17 cellular contexts compared by ENCODE assay signal in the genomic region with DNA sequence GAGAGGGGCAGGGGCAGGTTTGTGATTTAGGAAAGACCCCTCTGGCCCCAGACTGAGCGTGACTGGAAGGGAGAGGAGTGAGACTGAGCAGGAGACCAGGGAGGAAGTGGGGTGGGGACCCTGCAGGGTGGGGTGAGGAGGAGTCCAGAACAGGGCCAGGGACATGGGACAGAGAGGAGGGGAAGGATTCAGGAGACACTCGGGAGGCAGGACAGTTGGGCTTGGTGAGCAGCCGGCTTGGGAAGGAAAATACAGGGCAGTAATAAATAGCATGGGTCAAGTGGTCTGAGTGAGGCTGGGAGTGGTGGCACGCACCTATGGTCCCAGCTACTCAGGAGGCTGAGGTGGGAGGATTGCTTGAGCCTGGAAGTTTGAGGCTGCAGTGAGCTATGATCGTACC. TPM values are rescaled to one million over a fixed set of nuclear protein-coding genes. Genes with fewer than 3 reads are reported as not detected.
DNase-seq lines count a peak whose midpoint lies in the region; ATAC-seq and TF ChIP-seq lines count a peak whose summit lies in the region.
"Had no signal": no experiment of that assay in that cellular context is flagged by ENCODE, and none has a peak within 500 bp of the region (broad histone marks: within the 10 kb centered on the region; RNA-seq: fewer than 3 reads in every experiment).

No MANE protein-coding gene starts in this region.

- H3K9me3 ChIP-seq in MM.1S (replicated peaks; ENCODE audit: insufficient read depth, low read length) (no peaks in the 10 kb centered on the region), neuronal stem cell (replicated peaks in 1 of 2; ENCODE audit: control insufficient read depth in 2 of 2, insufficient read depth in 1 of 2, low read depth in 1 of 2, low read length in 2 of 2) (no peaks in the 10 kb centered on the region)
- H3K9me3 ChIP-seq: heart right ventricle had no signal

- H3K79me2 ChIP-seq in MM.1S (ENCODE audit: low read length), result no peaks in the 10 kb centered on the region

- peaks cover 18% of the 10 kb centered on the region for H3K36me3 Mint-ChIP-seq in activated CD4-positive, alpha-beta T cell treated with anti-CD3 and anti-CD28 coated beads, Interleukin-2, amount 10 ng/mL, durations not matched to agents 24 days and 14 days (ENCODE audit: low read depth)
- no peaks in the 10 kb centered on the region for H3K36me3 Mint-ChIP-seq in brain

- no peaks in the 10 kb centered on the region for H4K20me1 ChIP-seq in MM.1S (ENCODE audit: insufficient read depth, low read length)

- H3K4me3 Mint-ChIP-seq in activated CD4-positive, alpha-beta T cell treated with anti-CD3 and anti-CD28 coated beads, Interleukin-2, amount 10 ng/mL, durations not matched to agents 24 days and 14 days, result peak overlapping the region; percentile 68
- H3K4me3 Mint-ChIP-seq in brain, result peak overlapping the region; percentile 72 to 87 (median 84)

- H3K4me3 ChIP-seq in MM.1S (ENCODE audit: low read length) (no peak overlapping the region), neuronal stem cell (ENCODE audit: low read length in 2 of 2) (no peak overlapping the region)

- intact Hi-C loops in activated CD4-positive, alpha-beta T cell treated with anti-CD3 and anti-CD28 coated beads, Interleukin-2, amount 10 ng/mL, durations not matched to agents 24 days and 14 days (cut with micrococcal nuclease), result no loop called here

- H2BK12ac ChIP-seq in neuronal stem cell (ENCODE audit: low read length), result no peak overlapping the region

- no peak overlapping the region for H2BK15ac ChIP-seq in neuronal stem cell (ENCODE audit: low read length)

- H3K14ac ChIP-seq in neuronal stem cell (ENCODE audit: low read length), result no peak overlapping the region

- no peak for ATAC-seq in left lobe of liver
- ATAC-seq: activated CD4-positive, alpha-beta T cell treated with anti-CD3 and anti-CD28 coated beads for 36 hours; left colon had no signal

- no peaks in the 10 kb centered on the region for H3K9me3 Mint-ChIP-seq in activated CD4-positive, alpha-beta T cell treated with anti-CD3 and anti-CD28 coated beads, Interleukin-2, amount 10 ng/mL, durations not matched to agents 24 days and 14 days
- H3K9me3 Mint-ChIP-seq in brain, result peaks cover 0 to 5% (median 0%) of the 10 kb centered on the region in 5 experiments
- H3K9me3 Mint-ChIP-seq: neural crest cell had no signal

- no CpG with 5 or more reads among the region's 5 CpGs for WGBS in neuronal stem cell (ENCODE audit: extremely low coverage in 2 of 2, insufficient read length in 2 of 2, insufficient replicate concordance in 1 of 2), 2 donors

- peaks cover 44% of the 10 kb centered on the region for H3K27me3 Mint-ChIP-seq in activated CD4-positive, alpha-beta T cell treated with anti-CD3 and anti-CD28 coated beads, Interleukin-2, amount 10 ng/mL, durations not matched to agents 24 days and 14 days
- H3K27me3 Mint-ChIP-seq in brain, result peaks cover 54% of the 10 kb centered on the region

- peaks cover 12% of the 10 kb centered on the region for H3K4me1 ChIP-seq in MM.1S (ENCODE audit: low read length)
- peaks cover 6 to 8% of the 10 kb centered on the region in 2 donors for H3K4me1 ChIP-seq in neuronal stem cell (ENCODE audit: control insufficient read depth in 2 of 2, insufficient read depth in 1 of 2, low read depth in 1 of 2, low read length in 2 of 2)

- no peaks in the 10 kb centered on the region for H3K9me2 ChIP-seq in MM.1S (replicated peaks; ENCODE audit: insufficient read depth, low read length)

- H3F3A ChIP-seq in MM.1S (ENCODE audit: insufficient read depth, low read length), result peaks cover 14% of the 10 kb centered on the region

- no peaks in the 10 kb centered on the region for H3K79me1 ChIP-seq in neuronal stem cell (ENCODE audit: low read depth, low read length)

- H3K4ac ChIP-seq in neuronal stem cell (ENCODE audit: low read length), result no peak overlapping the region

- H2BK5ac ChIP-seq in neuronal stem cell (ENCODE audit: low read length), result no peak overlapping the region

- no peak for TF ChIP-seq CTCF in MM.1S (IDR thresholded peaks at IDR 0.05; ENCODE audit: low read length)
- no peak for TF ChIP-seq CTCF in brain (conservative IDR thresholded peaks at IDR 0.05)

- peak overlapping the region; percentile 98; the same call in 1 of the 2 replicates for H3K4me2 ChIP-seq in MM.1S (ENCODE audit: low read depth, low read length)
- H3K4me2 ChIP-seq in neuronal stem cell (ENCODE audit: insufficient read depth, low read length, poor library complexity, severe bottlenecking), result no peak overlapping the region

- H2AFZ ChIP-seq in MM.1S (ENCODE audit: low read length), result no peak overlapping the region
- H2AFZ ChIP-seq in neuronal stem cell (ENCODE audit: low read length), result no peak overlapping the region

- no peak overlapping the region for H3K9ac ChIP-seq in MM.1S (ENCODE audit: low read length)
- no peak overlapping the region for H3K9ac ChIP-seq in neuronal stem cell (ENCODE audit: low read depth, low read length, poor library complexity)

- H3K4me1 Mint-ChIP-seq in activated CD4-positive, alpha-beta T cell treated with anti-CD3 and anti-CD28 coated beads, Interleukin-2, amount 10 ng/mL, durations not matched to agents 24 days and 14 days, result peaks cover 33% of the 10 kb centered on the region
- H3K4me1 Mint-ChIP-seq in brain, result peaks cover 42% of the 10 kb centered on the region

- no peak for DNase-seq in activated CD4-positive, alpha-beta T cell treated with anti-CD3 and anti-CD28 coated beads, Interleukin-2, amount 10 ng/mL, durations not matched to agents 24 days and 14 days
- no peak for DNase-seq in activated CD4-positive, alpha-beta T cell treated with anti-CD3 and anti-CD28 coated beads, Interleukin-2, amount 50 U/mL, for 1 hour
- no peak for DNase-seq in MM.1S
- DNase-seq in neuronal stem cell (ENCODE audit: low spot score), result no peak
- no peak for DNase-seq in dedifferentiated amniotic fluid mesenchymal stem cell (ENCODE audit: extremely low spot score)
- DNase-seq in left lobe of liver (ENCODE audit: low spot score), result no peak
- no peak for DNase-seq in NCI-H146 treated with DMSO at 0.1 percent for 48 hours (lab: John Stamatoyannopoulos, UW; ENCODE audit: unreplicated experiment)
- DNase-seq: activated CD4-positive, alpha-beta T cell treated with anti-CD3 and anti-CD28 coated beads for 36 hours; activated gamma-delta T cell treated with Interleukin-2 at 50 U/mL for 16 hours; erythroblast; heart right ventricle; left colon; NCI-H1092; OCI-M1 had no signal

- no peaks in the 10 kb centered on the region for H3K36me3 ChIP-seq in MM.1S (replicated peaks; ENCODE audit: insufficient read depth, low read length)
- no peaks in the 10 kb centered on the region for H3K36me3 ChIP-seq in neuronal stem cell (replicated peaks in 1 of 2; ENCODE audit: control insufficient read depth in 2 of 2, insufficient read depth in 2 of 2, low read length in 2 of 2)
- H3K36me3 ChIP-seq: heart right ventricle had no signal

- no peak overlapping the region for H2BK120ac ChIP-seq in neuronal stem cell (ENCODE audit: low read depth, low read length)

- H2AK5ac ChIP-seq in neuronal stem cell (ENCODE audit: low read depth, low read length), result peak overlapping the region; percentile 74

- H4K91ac ChIP-seq in neuronal stem cell (ENCODE audit: low read depth, low read length, poor library complexity), result no peak overlapping the region

- H3K27me3 ChIP-seq in MM.1S (replicated peaks; ENCODE audit: insufficient read depth, low read length), result no peaks in the 10 kb centered on the region; the same call in 1 of the 2 replicates
- peaks cover 0 to 19% (median 0%) of the 10 kb centered on the region in 3 experiments for H3K27me3 ChIP-seq in neuronal stem cell (ENCODE audit: control insufficient read depth in 3 of 3, insufficient read depth in 3 of 3, low read depth in 1 of 3, low read length in 3 of 3)

- no peak overlapping the region for H4K8ac ChIP-seq in neuronal stem cell (ENCODE audit: low read depth, low read length)

- H3K18ac ChIP-seq in neuronal stem cell (ENCODE audit: low read length), result peak overlapping the region; percentile 19

- no peak overlapping the region for H3K23ac ChIP-seq in neuronal stem cell (ENCODE audit: low read depth, low read length, poor library complexity)

- no peak overlapping the region for H3K27ac ChIP-seq in MM.1S (ENCODE audit: low read length)
- no peak overlapping the region for H3K27ac ChIP-seq in neuronal stem cell (replicated peaks; ENCODE audit: low read length)

- H3K27ac Mint-ChIP-seq in activated CD4-positive, alpha-beta T cell treated with anti-CD3 and anti-CD28 coated beads, Interleukin-2, amount 10 ng/mL, durations not matched to agents 24 days and 14 days, result peak overlapping the region; percentile 45
- peak overlapping the region in 2 of 5 experiments; percentile 13 to 84 for H3K27ac Mint-ChIP-seq in brain

RNA-seq across cellular contexts. Expression of a gene that starts 9.4 kb away (rescaled TPM):
- total RNA-seq in activated CD4-positive, alpha-beta T cell treated with anti-CD3 and anti-CD28 coated beads, Interleukin-2, amount 10 ng/mL, durations not matched to agents 24 days and 14 days, result 11.3 TPM in 2 replicates
- polyA plus RNA-seq in brain (ENCODE audit: insufficient read depth, low read depth, low replicate concordance), result 0.92 TPM
- 8.5 TPM for polyA plus RNA-seq in neuronal stem cell (2013, experiment 1 of 2)
- 8.7 TPM for polyA plus RNA-seq in neuronal stem cell (2013, experiment 2 of 2)
- total RNA-seq in left lobe of liver, result 0.35 TPM

RNA-seq across cellular contexts. Expression of a gene that starts 19.6 kb away (rescaled TPM):
- 2.6 and 2.8 TPM in 2 replicates for total RNA-seq in activated CD4-positive, alpha-beta T cell treated with anti-CD3 and anti-CD28 coated beads, Interleukin-2, amount 10 ng/mL, durations not matched to agents 24 days and 14 days
- polyA plus RNA-seq in brain (ENCODE audit: insufficient read depth, low read depth, low replicate concordance), result 64.4 TPM
- polyA plus RNA-seq in neuronal stem cell (2013, experiment 1 of 2), result 9.5 TPM
- polyA plus RNA-seq in neuronal stem cell (2013, experiment 2 of 2), result 10.0 TPM
- total RNA-seq in left lobe of liver, result 3.0 TPM

RNA-seq across cellular contexts. Expression of a gene that starts 21.0 kb away (rescaled TPM):
- total RNA-seq in activated CD4-positive, alpha-beta T cell treated with anti-CD3 and anti-CD28 coated beads, Interleukin-2, amount 10 ng/mL, durations not matched to agents 24 days and 14 days, result 1.3 and 1.9 TPM in 2 replicates
- 1.8 TPM for polyA plus RNA-seq in brain (ENCODE audit: insufficient read depth, low read depth, low replicate concordance)
- 1.3 TPM for polyA plus RNA-seq in neuronal stem cell (2013, experiment 1 of 2)
- 1.2 TPM for polyA plus RNA-seq in neuronal stem cell (2013, experiment 2 of 2)
- total RNA-seq in left lobe of liver, result 0.86 TPM
- total RNA-seq: cerebellum, neural crest cell had no signal

RNA-seq across cellular contexts. Expression of a gene that starts 30.1 kb away (rescaled TPM):
- 215 and 219 TPM in 2 replicates for total RNA-seq in activated CD4-positive, alpha-beta T cell treated with anti-CD3 and anti-CD28 coated beads, Interleukin-2, amount 10 ng/mL, durations not matched to agents 24 days and 14 days
- polyA plus RNA-seq in brain (ENCODE audit: insufficient read depth, low read depth, low replicate concordance), result 34.2 TPM
- 61.7 TPM for polyA plus RNA-seq in neuronal stem cell (2013, experiment 1 of 2)
- 63.2 TPM for polyA plus RNA-seq in neuronal stem cell (2013, experiment 2 of 2)
- 21.7 TPM for total RNA-seq in left lobe of liver

RNA-seq across cellular contexts. Expression of a gene that starts 53.5 kb away (rescaled TPM):
- 123 and 124 TPM in 2 replicates for total RNA-seq in activated CD4-positive, alpha-beta T cell treated with anti-CD3 and anti-CD28 coated beads, Interleukin-2, amount 10 ng/mL, durations not matched to agents 24 days and 14 days
- 97.8 TPM for polyA plus RNA-seq in brain (ENCODE audit: insufficient read depth, low read depth, low replicate concordance)
- 90.0 TPM for polyA plus RNA-seq in neuronal stem cell (2013, experiment 1 of 2)
- 87.6 TPM for polyA plus RNA-seq in neuronal stem cell (2013, experiment 2 of 2)
- 25.8 TPM for total RNA-seq in left lobe of liver
